In genomic region chr16:23435500-23435899, GRCh38 we compare ENCODE assay signal across 1 cellular context.
TF ChIP-seq lines count a peak whose summit lies in the region.

No MANE protein-coding gene starts in this region.

TF ChIP-seq in HepG2, 621 proteins besides CTCF, POLR2A, EP300 and RAD21 (continued from another document and continues in another):
- TF ChIP-seq, protein P1, sequence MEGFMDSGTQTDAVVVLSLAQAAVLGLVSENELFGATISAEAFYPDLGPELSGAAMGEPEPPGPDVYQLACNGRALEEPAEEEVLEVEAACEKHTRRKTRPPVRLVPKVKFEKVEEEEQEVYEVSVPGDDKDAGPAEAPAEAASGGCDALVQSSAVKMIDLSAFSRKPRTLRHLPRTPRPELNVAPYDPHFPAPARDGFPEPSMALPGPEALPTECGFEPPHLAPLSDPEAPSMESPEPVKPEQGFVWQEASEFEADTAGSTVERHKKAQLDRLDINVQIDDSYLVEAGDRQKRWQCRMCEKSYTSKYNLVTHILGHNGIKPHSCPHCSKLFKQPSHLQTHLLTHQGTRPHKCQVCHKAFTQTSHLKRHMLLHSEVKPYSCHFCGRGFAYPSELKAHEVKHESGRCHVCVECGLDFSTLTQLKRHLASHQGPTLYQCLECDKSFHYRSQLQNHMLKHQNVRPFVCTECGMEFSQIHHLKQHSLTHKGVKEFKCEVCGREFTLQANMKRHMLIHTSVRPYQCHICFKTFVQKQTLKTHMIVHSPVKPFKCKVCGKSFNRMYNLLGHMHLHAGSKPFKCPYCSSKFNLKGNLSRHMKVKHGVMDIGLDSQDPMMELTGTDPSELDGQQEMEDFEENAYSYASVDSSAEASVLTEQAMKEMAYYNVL (CRISPR knock-in tag; IDR thresholded peaks at IDR 0.05; ENCODE audit: borderline replicate concordance), result no peak
- no peak for TF ChIP-seq NCOA2 (CRISPR knock-in tag; IDR thresholded peaks at IDR 0.05)
- TF ChIP-seq, protein P2, sequence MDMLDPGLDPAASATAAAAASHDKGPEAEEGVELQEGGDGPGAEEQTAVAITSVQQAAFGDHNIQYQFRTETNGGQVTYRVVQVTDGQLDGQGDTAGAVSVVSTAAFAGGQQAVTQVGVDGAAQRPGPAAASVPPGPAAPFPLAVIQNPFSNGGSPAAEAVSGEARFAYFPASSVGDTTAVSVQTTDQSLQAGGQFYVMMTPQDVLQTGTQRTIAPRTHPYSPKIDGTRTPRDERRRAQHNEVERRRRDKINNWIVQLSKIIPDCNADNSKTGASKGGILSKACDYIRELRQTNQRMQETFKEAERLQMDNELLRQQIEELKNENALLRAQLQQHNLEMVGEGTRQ (IDR thresholded peaks at IDR 0.05; ENCODE audit: low read depth, low read length), result 0 out of 2 replicates have a peak, but pooled peaks have one; percentile 7
- TF ChIP-seq, protein P2 (CRISPR knock-in tag; IDR thresholded peaks at IDR 0.05; ENCODE audit: borderline replicate concordance), result 0 out of 2 replicates have a peak, but pooled peaks have one; percentile 29
- no peak; the same call in 1 of the 2 replicates for TF ChIP-seq KMT2B (CRISPR knock-in tag; IDR thresholded peaks at IDR 0.05)
- TF ChIP-seq ELF1 (CRISPR knock-in tag; IDR thresholded peaks at IDR 0.05), result no peak
- TF ChIP-seq MIER3 (CRISPR knock-in tag; IDR thresholded peaks at IDR 0.05; ENCODE audit: borderline replicate concordance), result 0 out of 2 replicates have a peak, but pooled peaks have one; percentile 8
- TF ChIP-seq CBX1 (IDR thresholded peaks at IDR 0.05; ENCODE audit: low read depth), result peak; percentile 57
- no peak for TF ChIP-seq MTA1 (CRISPR knock-in tag; IDR thresholded peaks at IDR 0.05; ENCODE audit: borderline replicate concordance)
- TF ChIP-seq NFYC (CRISPR knock-in tag; IDR thresholded peaks at IDR 0.05), result no peak
- no peak for TF ChIP-seq ZNF782 (CRISPR knock-in tag; IDR thresholded peaks at IDR 0.05; ENCODE audit: borderline replicate concordance)
- TF ChIP-seq, protein P3, sequence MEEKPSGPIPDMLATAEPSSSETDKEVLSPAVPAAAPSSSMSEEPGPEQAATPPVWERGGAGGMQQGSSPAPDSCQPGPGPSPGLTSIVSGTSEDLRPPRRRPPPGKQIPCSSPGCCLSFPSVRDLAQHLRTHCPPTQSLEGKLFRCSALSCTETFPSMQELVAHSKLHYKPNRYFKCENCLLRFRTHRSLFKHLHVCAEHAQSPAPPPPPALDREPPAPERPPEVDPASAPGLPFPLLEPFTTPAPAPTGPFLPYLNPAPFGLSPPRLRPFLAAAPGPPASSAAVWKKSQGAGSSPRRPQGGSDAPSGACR (CRISPR knock-in tag; IDR thresholded peaks at IDR 0.05), result no peak
- TF ChIP-seq XBP1 (CRISPR knock-in tag; IDR thresholded peaks at IDR 0.05), result no peak
- TF ChIP-seq TFDP2 (CRISPR knock-in tag; IDR thresholded peaks at IDR 0.05), result no peak
- TF ChIP-seq ATF1 (CRISPR knock-in tag; IDR thresholded peaks at IDR 0.05), result 0 out of 2 replicates have a peak, but pooled peaks have one; percentile 28
- no peak for TF ChIP-seq ZNF713 (CRISPR knock-in tag; IDR thresholded peaks at IDR 0.05)
- TF ChIP-seq CHD2 (IDR thresholded peaks at IDR 0.05; ENCODE audit: low read depth, low read length), result 0 out of 2 replicates have a peak, but pooled peaks have one; percentile 46
- TF ChIP-seq THYN1 (CRISPR knock-in tag; IDR thresholded peaks at IDR 0.05; ENCODE audit: borderline replicate concordance, low read depth), result no peak
- TF ChIP-seq ZNF790 (CRISPR knock-in tag; IDR thresholded peaks at IDR 0.05; ENCODE audit: borderline replicate concordance), result no peak
- no peak for TF ChIP-seq NR1H2 (CRISPR knock-in tag; IDR thresholded peaks at IDR 0.05; ENCODE audit: borderline replicate concordance, low read depth)
- no peak for TF ChIP-seq CAMTA2 (CRISPR knock-in tag; IDR thresholded peaks at IDR 0.05; ENCODE audit: borderline replicate concordance)
- TF ChIP-seq SSRP1 (CRISPR knock-in tag; IDR thresholded peaks at IDR 0.05), result 0 out of 2 replicates have a peak, but pooled peaks have one; percentile 56
- 0 out of 2 replicates have a peak, but pooled peaks have one; percentile 27 for TF ChIP-seq YEATS4 (CRISPR knock-in tag; IDR thresholded peaks at IDR 0.05; ENCODE audit: borderline replicate concordance)
- TF ChIP-seq KAT2B (IDR thresholded peaks at IDR 0.05; ENCODE audit: borderline replicate concordance, low read depth, low read length), result no peak
- TF ChIP-seq ZFP1 (CRISPR knock-in tag; IDR thresholded peaks at IDR 0.05), result no peak
- 0 out of 2 replicates have a peak, but pooled peaks have one; percentile 35 for TF ChIP-seq SP4 (CRISPR knock-in tag; IDR thresholded peaks at IDR 0.05)
- TF ChIP-seq MYNN (CRISPR knock-in tag; IDR thresholded peaks at IDR 0.05; ENCODE audit: low read depth), result no peak
- TF ChIP-seq HOXA3 (CRISPR knock-in tag; IDR thresholded peaks at IDR 0.05), result 0 out of 2 replicates have a peak, but pooled peaks have one; percentile 33
- TF ChIP-seq, protein P4, sequence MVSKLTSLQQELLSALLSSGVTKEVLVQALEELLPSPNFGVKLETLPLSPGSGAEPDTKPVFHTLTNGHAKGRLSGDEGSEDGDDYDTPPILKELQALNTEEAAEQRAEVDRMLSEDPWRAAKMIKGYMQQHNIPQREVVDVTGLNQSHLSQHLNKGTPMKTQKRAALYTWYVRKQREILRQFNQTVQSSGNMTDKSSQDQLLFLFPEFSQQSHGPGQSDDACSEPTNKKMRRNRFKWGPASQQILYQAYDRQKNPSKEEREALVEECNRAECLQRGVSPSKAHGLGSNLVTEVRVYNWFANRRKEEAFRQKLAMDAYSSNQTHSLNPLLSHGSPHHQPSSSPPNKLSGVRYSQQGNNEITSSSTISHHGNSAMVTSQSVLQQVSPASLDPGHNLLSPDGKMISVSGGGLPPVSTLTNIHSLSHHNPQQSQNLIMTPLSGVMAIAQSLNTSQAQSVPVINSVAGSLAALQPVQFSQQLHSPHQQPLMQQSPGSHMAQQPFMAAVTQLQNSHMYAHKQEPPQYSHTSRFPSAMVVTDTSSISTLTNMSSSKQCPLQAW (CRISPR knock-in tag; IDR thresholded peaks at IDR 0.05), result no peak
- TF ChIP-seq ZMYM3 (CRISPR knock-in tag; IDR thresholded peaks at IDR 0.05), result 0 out of 2 replicates have a peak, but pooled peaks have one; percentile 46
- no peak for TF ChIP-seq GFI1 (CRISPR knock-in tag; IDR thresholded peaks at IDR 0.05; ENCODE audit: borderline replicate concordance)
- no peak for TF ChIP-seq ZBTB49 (CRISPR knock-in tag; IDR thresholded peaks at IDR 0.05; ENCODE audit: borderline replicate concordance)
- TF ChIP-seq ETV6 (CRISPR knock-in tag; conservative IDR thresholded peaks at IDR 0.05), result peak; percentile 55; the same call in 1 of the 2 replicates
- TF ChIP-seq PRPF4 (IDR thresholded peaks at IDR 0.05; ENCODE audit: low read depth, low read length, poor library complexity, severe bottlenecking), result no peak
- TF ChIP-seq SNAPC2 (CRISPR knock-in tag; IDR thresholded peaks at IDR 0.05), result no peak
- TF ChIP-seq, protein P5, sequence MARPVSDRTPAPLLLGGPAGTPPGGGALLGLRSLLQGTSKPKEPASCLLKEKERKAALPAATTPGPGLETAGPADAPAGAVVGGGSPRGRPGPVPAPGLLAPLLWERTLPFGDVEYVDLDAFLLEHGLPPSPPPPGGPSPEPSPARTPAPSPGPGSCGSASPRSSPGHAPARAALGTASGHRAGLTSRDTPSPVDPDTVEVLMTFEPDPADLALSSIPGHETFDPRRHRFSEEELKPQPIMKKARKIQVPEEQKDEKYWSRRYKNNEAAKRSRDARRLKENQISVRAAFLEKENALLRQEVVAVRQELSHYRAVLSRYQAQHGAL (CRISPR knock-in tag; IDR thresholded peaks at IDR 0.05; ENCODE audit: not compliant biosample characterization), result no peak
- no peak for TF ChIP-seq ZNF280D (CRISPR knock-in tag; IDR thresholded peaks at IDR 0.05)
- TF ChIP-seq GMEB1 (CRISPR knock-in tag; IDR thresholded peaks at IDR 0.05; ENCODE audit: borderline replicate concordance), result no peak
- TF ChIP-seq TGIF2 (CRISPR knock-in tag; IDR thresholded peaks at IDR 0.05), result no peak
- TF ChIP-seq ZNF614 (CRISPR knock-in tag; IDR thresholded peaks at IDR 0.05; ENCODE audit: borderline replicate concordance), result 0 out of 2 replicates have a peak, but pooled peaks have one; percentile 36
- no peak for TF ChIP-seq PRDM15 (CRISPR knock-in tag; IDR thresholded peaks at IDR 0.05)
- peak; percentile 96 for TF ChIP-seq ZNF768 (CRISPR knock-in tag; IDR thresholded peaks at IDR 0.05)
- TF ChIP-seq MTF1 (CRISPR knock-in tag; IDR thresholded peaks at IDR 0.05), result no peak
